In the genomic region with DNA sequence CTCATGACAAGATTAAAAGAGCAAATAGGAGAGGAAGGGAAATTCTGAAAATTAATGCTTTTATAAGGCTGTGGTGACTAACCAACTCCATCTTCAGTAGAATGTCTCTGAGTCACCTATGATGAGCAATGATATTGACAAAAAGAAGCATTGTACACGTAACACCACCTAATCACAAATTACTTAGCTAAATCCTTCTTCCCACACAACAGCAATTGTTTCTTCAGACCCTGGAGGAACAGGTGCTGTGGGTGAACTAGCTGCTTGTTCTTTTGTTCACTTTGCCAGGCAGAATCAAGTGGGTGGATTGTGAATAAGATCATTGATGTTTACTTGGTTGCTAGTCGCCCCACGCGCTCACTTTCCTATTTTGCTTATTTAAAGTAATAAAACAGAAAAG, we compare ENCODE assay signal across 9 cellular contexts.
A peak's percentile ranks its signal among the peaks of the same experiment; 100 is the strongest.
DNase-seq lines count a peak whose midpoint lies in the region; ATAC-seq and TF ChIP-seq lines count a peak whose summit lies in the region.
"Had no signal": no experiment of that assay in that cellular context is flagged by ENCODE, and none has a peak within 500 bp of the region (broad histone marks: within the 10 kb centered on the region; RNA-seq: fewer than 3 reads in every experiment).

No MANE protein-coding gene starts in this region.

- no peaks in the 10 kb centered on the region for H3K4me1 ChIP-seq in HEK293 (ENCODE audit: control insufficient read depth, insufficient read depth, low read length)

- CTCF ChIA-PET in HEK293 (lab: Yijun Ruan, JAX), result interaction anchor here (0.5 kb wide), 1 partner anchor 558 kb away, joined by 3 read pairs; no protein-coding TSS in a partner anchor

- no peak for TF ChIP-seq CTCF in HEK293 (tag by site-specific recombination; IDR thresholded peaks at IDR 0.05)
- no peak for TF ChIP-seq CTCF in fibroblast of mammary gland (conservative IDR thresholded peaks at IDR 0.05; ENCODE audit: control insufficient read depth, insufficient read depth, low read depth, low read length)

- no peak overlapping the region for H3K27ac ChIP-seq in HEK293 (ENCODE audit: extremely low read depth, low read depth, low read length)

- H3K4me3 ChIP-seq in HEK293 (ENCODE audit: low read depth, low read length) (no peak overlapping the region), fibroblast of mammary gland (ENCODE audit: control insufficient read depth, low read depth, low read length) (no peak overlapping the region)
- H3K4me3 ChIP-seq: thyroid gland had no signal

- no peaks in the 10 kb centered on the region for H3K36me3 ChIP-seq in HEK293 (ENCODE audit: control insufficient read depth in 2 of 2, insufficient read depth in 1 of 2, low read length in 2 of 2)
- H3K36me3 ChIP-seq: thyroid gland had no signal

- H3K9me3 ChIP-seq in HEK293 (ENCODE audit: control insufficient read depth, insufficient read depth, low read depth, low read length), result no peaks in the 10 kb centered on the region
- H3K9me3 ChIP-seq: thyroid gland had no signal

- POLR2A ChIA-PET in HEK293 (lab: Yijun Ruan, JAX), result no interaction called here

- DNase-seq in RPMI7951 (ENCODE audit: low read depth), result peak; percentile 73
- peak; percentile 97 for DNase-seq in fibroblast of mammary gland (ENCODE audit: low read depth)
- peak; percentile 16 to 45 for DNase-seq in stimulated activated CD4-positive, alpha-beta T cell treated with anti-CD3 and anti-CD28 coated beads, Interleukin-2, amount 100 ng/mL, for 24 hours
- no peak for DNase-seq in NCI-H1694 (lab: John Stamatoyannopoulos, UW)
- DNase-seq: thyroid gland had no signal

- ATAC-seq in HG02852 (IDR thresholded peaks at IDR 0.05; ENCODE audit: unreplicated experiment) (no peak), GM18498 (IDR thresholded peaks at IDR 0.05; ENCODE audit: unreplicated experiment) (no peak), HG03095 (IDR thresholded peaks at IDR 0.05; ENCODE audit: unreplicated experiment) (no peak)

TF ChIP-seq in HEK293, 187 proteins besides CTCF, POLR2A, EP300 and RAD21:
- peak; percentile 68 for TF ChIP-seq EGR2 (tag by site-specific recombination; IDR thresholded peaks at IDR 0.05; ENCODE audit: low read depth)
- TF ChIP-seq, protein P1, sequence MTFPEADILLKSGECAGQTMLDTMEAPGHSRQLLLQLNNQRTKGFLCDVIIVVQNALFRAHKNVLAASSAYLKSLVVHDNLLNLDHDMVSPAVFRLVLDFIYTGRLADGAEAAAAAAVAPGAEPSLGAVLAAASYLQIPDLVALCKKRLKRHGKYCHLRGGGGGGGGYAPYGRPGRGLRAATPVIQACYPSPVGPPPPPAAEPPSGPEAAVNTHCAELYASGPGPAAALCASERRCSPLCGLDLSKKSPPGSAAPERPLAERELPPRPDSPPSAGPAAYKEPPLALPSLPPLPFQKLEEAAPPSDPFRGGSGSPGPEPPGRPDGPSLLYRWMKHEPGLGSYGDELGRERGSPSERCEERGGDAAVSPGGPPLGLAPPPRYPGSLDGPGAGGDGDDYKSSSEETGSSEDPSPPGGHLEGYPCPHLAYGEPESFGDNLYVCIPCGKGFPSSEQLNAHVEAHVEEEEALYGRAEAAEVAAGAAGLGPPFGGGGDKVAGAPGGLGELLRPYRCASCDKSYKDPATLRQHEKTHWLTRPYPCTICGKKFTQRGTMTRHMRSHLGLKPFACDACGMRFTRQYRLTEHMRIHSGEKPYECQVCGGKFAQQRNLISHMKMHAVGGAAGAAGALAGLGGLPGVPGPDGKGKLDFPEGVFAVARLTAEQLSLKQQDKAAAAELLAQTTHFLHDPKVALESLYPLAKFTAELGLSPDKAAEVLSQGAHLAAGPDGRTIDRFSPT (tag by site-specific recombination; IDR thresholded peaks at IDR 0.05), result no peak
- TF ChIP-seq ZFHX2 (tag by site-specific recombination; conservative IDR thresholded peaks at IDR 0.05), result peak; percentile 57
- TF ChIP-seq, protein P2, sequence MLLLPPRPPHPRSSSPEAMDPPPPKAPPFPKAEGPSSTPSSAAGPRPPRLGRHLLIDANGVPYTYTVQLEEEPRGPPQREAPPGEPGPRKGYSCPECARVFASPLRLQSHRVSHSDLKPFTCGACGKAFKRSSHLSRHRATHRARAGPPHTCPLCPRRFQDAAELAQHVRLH (tag by site-specific recombination; IDR thresholded peaks at IDR 0.05), result no peak
- TF ChIP-seq SETDB1 (IDR thresholded peaks at IDR 0.05; ENCODE audit: insufficient read length, low read length), result no peak
- no peak for TF ChIP-seq ZNF571 (tag by site-specific recombination; IDR thresholded peaks at IDR 0.05)
TF ChIP-seq in HEK293: peak in this region for 2.
